Comparison of ENCODE assay signal across 13 cellular contexts in genomic region chr10:11236234-11236633, GRCh38.
DNase-seq lines count a peak whose midpoint lies in the region; ATAC-seq, FAIRE-seq and TF ChIP-seq lines count a peak whose summit lies in the region.
"Had no signal": no experiment of that assay in that cellular context is flagged by ENCODE, and none has a peak within 500 bp of the region (broad histone marks: within the 10 kb centered on the region; RNA-seq: fewer than 3 reads in every experiment).

No MANE protein-coding gene starts in this region.

- no peak overlapping the region for H3K27ac ChIP-seq in psoas muscle
- H3K27ac ChIP-seq: KMS-11, SJSA1, skin epidermis had no signal

- H3K4me1 ChIP-seq in psoas muscle, result no peaks in the 10 kb centered on the region
- H3K4me1 ChIP-seq: SJSA1 had no signal

- no peak for FAIRE-seq in HTR-8/SVneo (lab: Jason Lieb, UNC)
- FAIRE-seq: bronchial epithelial cell had no signal

- intact Hi-C loops in psoas muscle (cut with DNase I), result no loop called here

- peaks cover 71% of the 10 kb centered on the region for H3K4me1 Mint-ChIP-seq in activated naive CD8-positive, alpha-beta T cell treated with anti-CD3 and anti-CD28 coated beads, Interleukin-2, amount 10 ng/mL, durations not matched to agents 7 days and 5 days

- no peaks in the 10 kb centered on the region for H3K36me3 ChIP-seq in psoas muscle (ENCODE audit: insufficient read depth in 1 of 2, low read depth in 1 of 2)
- H3K36me3 ChIP-seq: SJSA1 had no signal

- POLR2A ChIA-PET in activated naive CD8-positive, alpha-beta T cell treated with anti-CD3 and anti-CD28 coated beads, Interleukin-2, amount 10 ng/mL, durations not matched to agents 7 days and 5 days (lab: Charles Lee), result interaction anchor here (0.9 to 1.8 kb wide), 5 partner anchors 10 to 90 kb away, joined by 3 to 16 read pairs (median 4); no protein-coding TSS in a partner anchor

- ATAC-seq in GM18498 (IDR thresholded peaks at IDR 0.05; ENCODE audit: unreplicated experiment), result peak; percentile 51
- peak; percentile 75 for ATAC-seq in GM21367 (IDR thresholded peaks at IDR 0.05; ENCODE audit: unreplicated experiment)
- peak; percentile 72 for ATAC-seq in HG03175 (IDR thresholded peaks at IDR 0.05; ENCODE audit: unreplicated experiment)
- ATAC-seq in activated naive CD8-positive, alpha-beta T cell treated with anti-CD3 and anti-CD28 coated beads, Interleukin-2, amount 10 ng/mL, durations not matched to agents 7 days and 5 days (ENCODE audit: low read depth), result peak; percentile 80
- no peak for ATAC-seq in psoas muscle

- 84 to 87% (median 85%) methylated on average over 2 of the region's 2 CpGs for WGBS in psoas muscle, 3 donors

- peaks cover 55% of the 10 kb centered on the region for H3K36me3 Mint-ChIP-seq in activated naive CD8-positive, alpha-beta T cell treated with anti-CD3 and anti-CD28 coated beads, Interleukin-2, amount 10 ng/mL, durations not matched to agents 7 days and 5 days

- TF ChIP-seq CTCF in GM13976 (IDR thresholded peaks at IDR 0.05; ENCODE audit: borderline replicate concordance, control extremely low read depth, extremely low read depth, insufficient read depth, missing control alignments) (no peak), psoas muscle (IDR thresholded peaks at IDR 0.05) (no peak)

- H3K9me3 ChIP-seq in psoas muscle, result no peaks in the 10 kb centered on the region
- H3K9me3 ChIP-seq: SJSA1 had no signal

- no peaks in the 10 kb centered on the region for H3K27me3 Mint-ChIP-seq in activated naive CD8-positive, alpha-beta T cell treated with anti-CD3 and anti-CD28 coated beads, Interleukin-2, amount 10 ng/mL, durations not matched to agents 7 days and 5 days

- no peak for DNase-seq in activated naive CD8-positive, alpha-beta T cell treated with anti-CD3 and anti-CD28 coated beads, Interleukin-2, amount 10 ng/mL, durations not matched to agents 7 days and 5 days
- no peak for DNase-seq in GM13976 (ENCODE audit: low spot score)
- no peak for DNase-seq in psoas muscle
- DNase-seq in DMS153 treated with DMSO at 0.1 percent for 48 hours (lab: John Stamatoyannopoulos, UW; ENCODE audit: unreplicated experiment), result no peak
- no peak for DNase-seq in HTR-8/SVneo (ENCODE audit: insufficient read length, low spot score)
- DNase-seq: EL had no signal

- H3K27ac Mint-ChIP-seq in activated naive CD8-positive, alpha-beta T cell treated with anti-CD3 and anti-CD28 coated beads, Interleukin-2, amount 10 ng/mL, durations not matched to agents 7 days and 5 days, result peak overlapping the region; percentile 84

- H3K4me3 ChIP-seq in psoas muscle, result no peak overlapping the region
- H3K4me3 ChIP-seq: SJSA1, skin epidermis had no signal

- peak overlapping the region; percentile 56 for H3K4me3 Mint-ChIP-seq in activated naive CD8-positive, alpha-beta T cell treated with anti-CD3 and anti-CD28 coated beads, Interleukin-2, amount 10 ng/mL, durations not matched to agents 7 days and 5 days

- H3K27me3 ChIP-seq in psoas muscle (ENCODE audit: insufficient read depth in 3 of 3, low read length in 2 of 3), result no peaks in the 10 kb centered on the region

- in situ Hi-C loops in GM13976 (cut with MboI; ENCODE audit: low sequenced_read_pairs, unreplicated experiment), result no loop called here

- no peaks in the 10 kb centered on the region for H3K9me3 Mint-ChIP-seq in activated naive CD8-positive, alpha-beta T cell treated with anti-CD3 and anti-CD28 coated beads, Interleukin-2, amount 10 ng/mL, durations not matched to agents 7 days and 5 days

Comparison
In these comparisons a context has a peak if more than half of its experiments do, and no peak if none do; other contexts are left out.
1. ATAC-seq: peak in GM18498 (single experiment), GM21367 (single experiment), HG03175 (single experiment) and activated naive CD8-positive, alpha-beta T cell treated with anti-CD3 and anti-CD28 coated beads, Interleukin-2, amount 10 ng/mL, durations not matched to agents 7 days and 5 days (single experiment); none in psoas muscle (0 of 4).